In genomic region chr2:224523626-224524577, GRCh38 we compare ENCODE assay signal across 9 cellular contexts.
DNase-seq lines count a peak whose midpoint lies in the region; ATAC-seq, FAIRE-seq and TF ChIP-seq lines count a peak whose summit lies in the region.
"Had no signal": no experiment of that assay in that cellular context is flagged by ENCODE, and none has a peak within 500 bp of the region (broad histone marks: within the 10 kb centered on the region; RNA-seq: fewer than 3 reads in every experiment).

No MANE protein-coding gene starts in this region.

- H3K4me3 ChIP-seq in mesenchymal stem cell (ENCODE audit: insufficient read depth in 1 of 2, low read depth in 1 of 2, low read length in 2 of 2) (no peak overlapping the region), dorsolateral prefrontal cortex (no peak overlapping the region)
- H3K4me3 ChIP-seq: suprapubic skin had no signal

- peaks cover 19% of the 10 kb centered on the region for H3K36me3 Mint-ChIP-seq in T-helper 2 cell treated with Interferon-gamma antibody and Interleukin-4, amounts not matched to agents 5 μg/mL and 100 μg/mL, for 36 hours (ENCODE audit: low read depth)

- peak overlapping the region; percentile 66 for H3K27ac ChIP-seq in mesenchymal stem cell (ENCODE audit: low read length, poor library complexity, severe bottlenecking)
- H3K27ac ChIP-seq in dorsolateral prefrontal cortex: peak overlapping the region in 1 of 59 donors; percentile 7
- H3K27ac ChIP-seq: suprapubic skin had no signal

- H3K9me3 ChIP-seq in mesenchymal stem cell (ENCODE audit: control insufficient read depth, low read length): no peaks in the 10 kb centered on the region
- H3K9me3 ChIP-seq: suprapubic skin had no signal

- peak overlapping the region; percentile 54 for H2AK5ac ChIP-seq in mesenchymal stem cell (ENCODE audit: low read length, severe bottlenecking)

- H3K4me3 Mint-ChIP-seq in T-helper 2 cell treated with Interferon-gamma antibody and Interleukin-4, amounts not matched to agents 5 μg/mL and 100 μg/mL, for 36 hours: peak overlapping the region; percentile 74

- peaks cover 3% of the 10 kb centered on the region for H3K79me1 ChIP-seq in mesenchymal stem cell (replicated peaks; ENCODE audit: low read length, poor library complexity, severe bottlenecking)

- no peaks in the 10 kb centered on the region for H3K27me3 Mint-ChIP-seq in T-helper 2 cell treated with Interferon-gamma antibody and Interleukin-4, amounts not matched to agents 5 μg/mL and 100 μg/mL, for 36 hours (ENCODE audit: low read depth)

- peak overlapping the region; percentile 92 for H3K27ac Mint-ChIP-seq in T-helper 2 cell treated with Interferon-gamma antibody and Interleukin-4, amounts not matched to agents 5 μg/mL and 100 μg/mL, for 36 hours

- H4K91ac ChIP-seq in mesenchymal stem cell (ENCODE audit: low read length): no peak overlapping the region

- no peak overlapping the region for H4K8ac ChIP-seq in mesenchymal stem cell (ENCODE audit: low read length)

- H3K23ac ChIP-seq in mesenchymal stem cell (ENCODE audit: low read length in 2 of 2): no peak overlapping the region

- no peak overlapping the region for H2BK12ac ChIP-seq in mesenchymal stem cell (ENCODE audit: low read length in 2 of 2)

- no peak overlapping the region for H3K9ac ChIP-seq in mesenchymal stem cell (ENCODE audit: low read length)

- 51% methylated on average over 4 of the region's 6 CpGs for WGBS in mesenchymal stem cell

- peaks cover 3% of the 10 kb centered on the region for H3K4me1 ChIP-seq in mesenchymal stem cell (ENCODE audit: control insufficient read depth, insufficient read depth, low read depth, low read length)

- no peak for TF ChIP-seq POLR2A in GM12891 (IDR thresholded peaks at IDR 0.05; ENCODE audit: low read depth, low read length)

- H2BK120ac ChIP-seq in mesenchymal stem cell (ENCODE audit: low read depth, low read length): no peak overlapping the region

- no peak overlapping the region for H2AFZ ChIP-seq in mesenchymal stem cell (ENCODE audit: low read depth, low read length)

- peak overlapping the region; percentile 10 for H3K4me2 ChIP-seq in mesenchymal stem cell (ENCODE audit: low read length, poor library complexity, severe bottlenecking)

- peaks cover 66% of the 10 kb centered on the region for H3K4me1 Mint-ChIP-seq in T-helper 2 cell treated with Interferon-gamma antibody and Interleukin-4, amounts not matched to agents 5 μg/mL and 100 μg/mL, for 36 hours (ENCODE audit: low read depth)

- peak; percentile 25 for ATAC-seq in HG02642 (IDR thresholded peaks at IDR 0.05; ENCODE audit: poor library complexity, unreplicated experiment)

- intact Hi-C loops in dorsolateral prefrontal cortex (cut with DNase I): no loop called here

- no peak overlapping the region for H3K4ac ChIP-seq in mesenchymal stem cell (ENCODE audit: low read depth in 1 of 2, low read length in 2 of 2)

- peak; percentile 93 for FAIRE-seq in GM12891 (lab: Jason Lieb, UNC)

- H3K14ac ChIP-seq in mesenchymal stem cell (ENCODE audit: low read length in 2 of 2): no peak overlapping the region

- DNase-seq in GM12891 (ENCODE audit: insufficient read length, low spot score): no peak
- peak; percentile 15 for DNase-seq in T-helper 2 cell treated with Interferon-gamma antibody and Interleukin-4, amounts not matched to agents 5 μg/mL and 100 μg/mL, for 36 hours (ENCODE audit: low spot score)
- DNase-seq in mesenchymal stem cell: peak; percentile 37
- no peak for DNase-seq in dorsolateral prefrontal cortex
- no peak for DNase-seq in stimulated activated CD4-positive, alpha-beta T cell treated with anti-CD3 and anti-CD28 coated beads, Interleukin-4, amount 100 ng/mL, for 1 hour
- DNase-seq in NCI-H2196 (lab: John Stamatoyannopoulos, UW; ENCODE audit: unreplicated experiment): no peak
- DNase-seq in NCI-H2107 (lab: John Stamatoyannopoulos, UW): no peak

- H3K27me3 ChIP-seq in mesenchymal stem cell (ENCODE audit: control insufficient read depth in 1 of 2, insufficient read depth in 1 of 2, low read length in 2 of 2) (no peaks in the 10 kb centered on the region), dorsolateral prefrontal cortex (no peaks in the 10 kb centered on the region)
- H3K27me3 ChIP-seq: suprapubic skin had no signal

- peak overlapping the region in 1 of 2 experiments; percentile 24 for H3K18ac ChIP-seq in mesenchymal stem cell (ENCODE audit: low read depth in 1 of 2, low read length in 2 of 2)

- no peaks in the 10 kb centered on the region for H3K9me3 Mint-ChIP-seq in T-helper 2 cell treated with Interferon-gamma antibody and Interleukin-4, amounts not matched to agents 5 μg/mL and 100 μg/mL, for 36 hours

- H3K36me3 ChIP-seq in mesenchymal stem cell (ENCODE audit: control insufficient read depth in 1 of 2, insufficient read depth in 2 of 2, low read depth in 1 of 2, low read length in 2 of 2): peaks cover 2% of the 10 kb centered on the region in 2 experiments
- H3K36me3 ChIP-seq: suprapubic skin had no signal

- no peak overlapping the region for H2BK15ac ChIP-seq in mesenchymal stem cell (ENCODE audit: low read depth, poor library complexity, severe bottlenecking)

- TF ChIP-seq CTCF in dorsolateral prefrontal cortex (IDR thresholded peaks at IDR 0.05 in 54 of 56, conservative IDR thresholded peaks at IDR 0.05 in 2 of 56; ENCODE audit: low read depth in 1 of 56, partially characterized antibody in 56 of 56): no peak

- H2BK5ac ChIP-seq in mesenchymal stem cell (ENCODE audit: low read depth, low read length, poor library complexity, severe bottlenecking): no peak overlapping the region

TF ChIP-seq in GM12891, 5 proteins besides CTCF, POLR2A, EP300 and RAD21:
- TF ChIP-seq POU2F2 (IDR thresholded peaks at IDR 0.05; ENCODE audit: low read depth, low read length) (no peak), TAF1 (IDR thresholded peaks at IDR 0.05; ENCODE audit: low read depth, low read length) (no peak), PAX5 (IDR thresholded peaks at IDR 0.05; ENCODE audit: insufficient read depth, low read length, severe bottlenecking) (no peak)

Comparison
In these comparisons a context has a peak if more than half of its experiments do, and no peak if none do; other contexts are left out.
1. DNase-seq: peak in T-helper 2 cell treated with Interferon-gamma antibody and Interleukin-4, amounts not matched to agents 5 μg/mL and 100 μg/mL, for 36 hours (single experiment) and mesenchymal stem cell (single experiment); none in GM12891 (single experiment), dorsolateral prefrontal cortex (0 of 10), stimulated activated CD4-positive, alpha-beta T cell treated with anti-CD3 and anti-CD28 coated beads, Interleukin-4, amount 100 ng/mL, for 1 hour (single experiment), NCI-H2196 (single experiment) and NCI-H2107 (single experiment).